In genomic region chr11:10274726-10275125, GRCh38 we compare ENCODE assay signal across 29 cellular contexts. TPM values are rescaled to one million over a fixed set of nuclear protein-coding genes. Genes with fewer than 3 reads are reported as not detected.
"Had no signal": no experiment of that assay in that cellular context is flagged by ENCODE, and none has a peak within 500 bp of the region (broad histone marks: within the 10 kb centered on the region; RNA-seq: fewer than 3 reads in every experiment).

No MANE protein-coding gene starts in this region.

- H3K36me3 ChIP-seq: brain microvascular endothelial cell, pancreas, prostate gland, stomach, thyroid gland, upper lobe of right lung had no signal

- H3K27me3 Mint-ChIP-seq: activated naive CD4-positive, alpha-beta T cell treated with anti-CD3 and anti-CD28 coated beads, Interleukin-2, amount 10 ng/mL, durations not matched to agents 7 days and 5 days; activated naive CD8-positive, alpha-beta T cell treated with anti-CD3 and anti-CD28 coated beads, Interleukin-2, amount 10 ng/mL, durations not matched to agents 7 days and 5 days; effector memory CD8-positive, alpha-beta T cell; naive thymus-derived CD4-positive, alpha-beta T cell; stimulated activated memory B cell treated with anti-CD40 and anti-IgM and Interleukin-4, amounts not matched to agents 10 μg/mL and 1 μg/mL and 100 μg/mL, for 72 hours had no signal

- H3K4me3 ChIP-seq: pancreas, prostate gland, stomach, thyroid gland, upper lobe of right lung had no signal

- H3K4me1 ChIP-seq: pancreas, prostate gland, upper lobe of right lung had no signal

- H3K36me3 Mint-ChIP-seq: activated naive CD4-positive, alpha-beta T cell treated with anti-CD3 and anti-CD28 coated beads, Interleukin-2, amount 10 ng/mL, durations not matched to agents 7 days and 5 days; activated naive CD8-positive, alpha-beta T cell treated with anti-CD3 and anti-CD28 coated beads, Interleukin-2, amount 10 ng/mL, durations not matched to agents 7 days and 5 days; stimulated activated memory B cell treated with anti-CD40 and anti-IgM and Interleukin-4, amounts not matched to agents 10 μg/mL and 1 μg/mL and 100 μg/mL, for 72 hours had no signal

- H3K4me3 Mint-ChIP-seq: activated naive CD4-positive, alpha-beta T cell treated with anti-CD3 and anti-CD28 coated beads, Interleukin-2, amount 10 ng/mL, durations not matched to agents 7 days and 5 days; activated naive CD8-positive, alpha-beta T cell treated with anti-CD3 and anti-CD28 coated beads, Interleukin-2, amount 10 ng/mL, durations not matched to agents 7 days and 5 days; activated T-helper 1 cell treated with anti-CD3 and anti-CD28 coated beads, Interleukin-12 subunit alpha, Interleukin-12 subunit beta, Interleukin-2, Interleukin-4 antibody, amounts not matched to agents 30 ng/mL and 10 ng/mL and 1 ng/mL, durations not matched to agents 14 hours and 24 hours and 36 hours; effector memory CD8-positive, alpha-beta T cell; naive thymus-derived CD4-positive, alpha-beta T cell; stimulated activated memory B cell treated with anti-CD40 and anti-IgM and Interleukin-4, amounts not matched to agents 10 μg/mL and 1 μg/mL and 100 μg/mL, for 72 hours had no signal

- H3K27ac Mint-ChIP-seq: activated naive CD4-positive, alpha-beta T cell treated with anti-CD3 and anti-CD28 coated beads, Interleukin-2, amount 10 ng/mL, durations not matched to agents 7 days and 5 days; activated naive CD8-positive, alpha-beta T cell treated with anti-CD3 and anti-CD28 coated beads, Interleukin-2, amount 10 ng/mL, durations not matched to agents 7 days and 5 days; activated T-helper 1 cell treated with anti-CD3 and anti-CD28 coated beads, Interleukin-12 subunit alpha, Interleukin-12 subunit beta, Interleukin-2, Interleukin-4 antibody, amounts not matched to agents 30 ng/mL and 10 ng/mL and 1 ng/mL, durations not matched to agents 14 hours and 24 hours and 36 hours; effector memory CD8-positive, alpha-beta T cell; naive thymus-derived CD4-positive, alpha-beta T cell had no signal

- H3K4me1 Mint-ChIP-seq: activated naive CD4-positive, alpha-beta T cell treated with anti-CD3 and anti-CD28 coated beads, Interleukin-2, amount 10 ng/mL, durations not matched to agents 7 days and 5 days; activated naive CD8-positive, alpha-beta T cell treated with anti-CD3 and anti-CD28 coated beads, Interleukin-2, amount 10 ng/mL, durations not matched to agents 7 days and 5 days had no signal

- H3K27me3 ChIP-seq: brain microvascular endothelial cell, pancreas, stomach, thyroid gland, upper lobe of right lung had no signal

- DNase-seq: activated CD4-positive, alpha-beta T cell treated with anti-CD3 and anti-CD28 coated beads for 4 hours; activated CD4-positive, alpha-beta T cell treated with anti-CD3 and anti-CD28 coated beads, Interleukin-2, amount 50 U/mL, for 48 hours; activated CD8-positive, alpha-beta memory T cell treated with anti-CD3 and anti-CD28 coated beads for 24 hours; activated effector memory CD4-positive, alpha-beta T cell treated with anti-CD3 and anti-CD28 coated beads, Interleukin-2, amount 50 U/mL, for 16 hours; activated naive CD4-positive, alpha-beta T cell treated with anti-CD3 and anti-CD28 coated beads, Interleukin-2, amount 10 ng/mL, durations not matched to agents 7 days and 5 days; activated naive CD8-positive, alpha-beta T cell treated with anti-CD3 and anti-CD28 coated beads, Interleukin-2, amount 10 ng/mL, durations not matched to agents 7 days and 5 days; amniotic stem cell; brain microvascular endothelial cell; cortex of kidney; effector memory CD8-positive, alpha-beta T cell; erythroblast; foreskin fibroblast; head of caudate nucleus; hippocampal formation; kidney; left colon; naive thymus-derived CD4-positive, alpha-beta T cell; pancreas; retina; small intestine; stimulated activated CD4-positive, alpha-beta T cell treated with anti-CD3 and anti-CD28 coated beads, Interleukin-4, amount 100 ng/mL, for 24 hours; stomach; upper lobe of right lung had no signal

- ATAC-seq: effector memory CD8-positive, alpha-beta T cell; left colon; naive thymus-derived CD4-positive, alpha-beta T cell; pancreas; sciatic nerve; stimulated activated memory B cell treated with anti-CD40 and anti-IgM and Interleukin-4, amounts not matched to agents 10 μg/mL and 1 μg/mL and 100 μg/mL, for 72 hours; upper lobe of right lung had no signal

- H3K9me3 Mint-ChIP-seq: activated naive CD4-positive, alpha-beta T cell treated with anti-CD3 and anti-CD28 coated beads, Interleukin-2, amount 10 ng/mL, durations not matched to agents 7 days and 5 days; activated naive CD8-positive, alpha-beta T cell treated with anti-CD3 and anti-CD28 coated beads, Interleukin-2, amount 10 ng/mL, durations not matched to agents 7 days and 5 days; activated T-helper 1 cell treated with anti-CD3 and anti-CD28 coated beads, Interleukin-12 subunit alpha, Interleukin-12 subunit beta, Interleukin-2, Interleukin-4 antibody, amounts not matched to agents 30 ng/mL and 10 ng/mL and 1 ng/mL, durations not matched to agents 14 hours and 24 hours and 36 hours; effector memory CD8-positive, alpha-beta T cell; naive thymus-derived CD4-positive, alpha-beta T cell; stimulated activated memory B cell treated with anti-CD40 and anti-IgM and Interleukin-4, amounts not matched to agents 10 μg/mL and 1 μg/mL and 100 μg/mL, for 72 hours had no signal

- H3K27ac ChIP-seq: brain microvascular endothelial cell, pancreas, prostate gland, upper lobe of right lung, VCaP had no signal

- H3K9me3 ChIP-seq: pancreas, prostate gland, stomach, thyroid gland, upper lobe of right lung had no signal

RNA-seq across cellular contexts. Expression of gene ADM, which starts 30.1 kb away (rescaled TPM):
- polyA plus RNA-seq: naive thymus-derived CD4-positive, alpha-beta T cell had no signal
